20 cellular contexts compared by ENCODE assay signal in genomic region chr12:96652870-96653269, GRCh38.
"Had no signal": no experiment of that assay in that cellular context is flagged by ENCODE, and none has a peak within 500 bp of the region (broad histone marks: within the 10 kb centered on the region; RNA-seq: fewer than 3 reads in every experiment).

No MANE protein-coding gene starts in this region.

- H3K4me1 Mint-ChIP-seq: natural killer cell had no signal

- H3K27me3 ChIP-seq: esophagus muscularis mucosa, gastrocnemius medialis, pancreas, stomach, transverse colon had no signal

- H3K36me3 Mint-ChIP-seq: natural killer cell had no signal

- DNase-seq: effector memory CD4-positive, alpha-beta T cell; gastrocnemius medialis; islet precursor cell; mammary epithelial cell; natural killer cell; nucleus accumbens; pancreas; right cardiac atrium; small intestine; stimulated activated CD4-positive, alpha-beta T cell treated with anti-CD3 and anti-CD28 coated beads, Interleukin-12 subunit alpha, Interleukin-12 subunit beta, amount 100 ng/mL, for 4 hours; stimulated activated naive CD4-positive, alpha-beta T cell; stomach; substantia nigra; transverse colon had no signal

- H3K36me3 ChIP-seq: esophagus muscularis mucosa, gastrocnemius medialis, pancreas, stomach, thoracic aorta, transverse colon had no signal

- H3K4me3 Mint-ChIP-seq: natural killer cell, neural crest cell had no signal

- H3K9me3 Mint-ChIP-seq: natural killer cell, neural crest cell had no signal

- H3K27ac ChIP-seq: epithelial cell of prostate, esophagus muscularis mucosa, gastrocnemius medialis, pancreas, stomach, thoracic aorta, transverse colon had no signal

- H3K27ac Mint-ChIP-seq: natural killer cell, progenitor cell of endocrine pancreas had no signal

- ATAC-seq: gastrocnemius medialis, left lobe of liver, natural killer cell, pancreas, right cardiac atrium had no signal

- H3K9me3 ChIP-seq: esophagus muscularis mucosa, gastrocnemius medialis, pancreas, stomach, thoracic aorta, transverse colon had no signal

- H3K4me1 ChIP-seq: esophagus muscularis mucosa, gastrocnemius medialis, pancreas, stomach, transverse colon had no signal

- H3K4me3 ChIP-seq: esophagus muscularis mucosa, gastrocnemius medialis, pancreas, stomach, thoracic aorta, transverse colon had no signal

- H3K27me3 Mint-ChIP-seq: progenitor cell of endocrine pancreas had no signal
